ENCODE assay signal across 1 cellular context in the genomic region with DNA sequence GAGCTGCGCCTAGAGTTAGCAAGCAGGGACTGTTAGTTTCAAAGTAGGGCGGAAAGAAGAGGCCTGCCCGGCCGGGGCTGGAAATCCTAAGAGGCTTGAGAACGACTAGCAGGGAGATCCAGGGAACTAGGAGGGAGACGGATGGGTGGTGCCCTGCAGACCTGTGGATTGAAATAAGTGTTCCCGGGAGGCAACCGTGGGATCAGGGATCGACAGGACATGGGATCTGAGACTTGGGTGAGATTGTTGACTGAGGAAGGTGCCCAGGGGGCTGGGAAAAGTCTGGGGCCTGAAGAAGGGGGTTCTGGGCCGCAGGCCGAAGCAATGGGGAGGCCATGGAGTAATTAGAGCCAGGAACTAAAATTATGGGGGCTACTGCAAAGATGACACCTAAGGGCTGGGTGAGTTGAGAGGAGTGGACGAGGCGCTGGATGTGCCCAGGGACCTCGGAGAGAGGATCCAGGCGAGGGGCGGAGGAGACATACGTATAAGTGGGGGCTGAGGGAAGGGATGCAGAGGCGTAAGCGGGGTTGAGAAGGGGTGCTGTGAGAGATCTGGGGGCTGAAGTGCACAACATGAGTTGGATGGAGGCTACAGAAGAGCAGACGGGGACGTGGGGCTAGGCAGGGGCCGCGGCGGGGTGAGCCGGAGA.
TF ChIP-seq lines count a peak whose summit lies in the region.

No MANE protein-coding gene starts in this region.

TF ChIP-seq in GM23338, 12 proteins besides CTCF, POLR2A, EP300 and RAD21 (continued from another document):
- TF ChIP-seq, protein P1, sequence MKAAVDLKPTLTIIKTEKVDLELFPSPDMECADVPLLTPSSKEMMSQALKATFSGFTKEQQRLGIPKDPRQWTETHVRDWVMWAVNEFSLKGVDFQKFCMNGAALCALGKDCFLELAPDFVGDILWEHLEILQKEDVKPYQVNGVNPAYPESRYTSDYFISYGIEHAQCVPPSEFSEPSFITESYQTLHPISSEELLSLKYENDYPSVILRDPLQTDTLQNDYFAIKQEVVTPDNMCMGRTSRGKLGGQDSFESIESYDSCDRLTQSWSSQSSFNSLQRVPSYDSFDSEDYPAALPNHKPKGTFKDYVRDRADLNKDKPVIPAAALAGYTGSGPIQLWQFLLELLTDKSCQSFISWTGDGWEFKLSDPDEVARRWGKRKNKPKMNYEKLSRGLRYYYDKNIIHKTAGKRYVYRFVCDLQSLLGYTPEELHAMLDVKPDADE (IDR thresholded peaks at IDR 0.05), result no peak
- TF ChIP-seq EZH2phosphoT487 (IDR thresholded peaks at IDR 0.05; ENCODE audit: unreplicated experiment), result no peak
